1 cellular context compared by ENCODE assay signal in genomic region chr4:996030-996993, GRCh38.
TF ChIP-seq lines count a peak whose summit lies in the region.

No MANE protein-coding gene starts in this region.

TF ChIP-seq in HepG2, 621 proteins besides CTCF, POLR2A, EP300 and RAD21 (continues in another document):
- TF ChIP-seq FOXC1 (CRISPR knock-in tag; IDR thresholded peaks at IDR 0.05; ENCODE audit: borderline replicate concordance) (no peak), TFDP2 (CRISPR knock-in tag; IDR thresholded peaks at IDR 0.05) (no peak), ZFX (CRISPR knock-in tag; IDR thresholded peaks at IDR 0.05; ENCODE audit: low read depth) (peak; percentile 35; the same call in 1 of the 2 replicates), ZNF230 (CRISPR knock-in tag; IDR thresholded peaks at IDR 0.05) (no peak), RXRA (CRISPR knock-in tag; IDR thresholded peaks at IDR 0.05) (peak; percentile 13; the same call in 1 of the 2 replicates), ZNF468 (CRISPR knock-in tag; IDR thresholded peaks at IDR 0.05) (no peak), GTF3A (CRISPR knock-in tag; conservative IDR thresholded peaks at IDR 0.05) (no peak), PITX1 (CRISPR knock-in tag; IDR thresholded peaks at IDR 0.05) (no peak), ZFAT (CRISPR knock-in tag; conservative IDR thresholded peaks at IDR 0.05) (no peak), XBP1 (CRISPR knock-in tag; IDR thresholded peaks at IDR 0.05) (no peak), ZNF225 (CRISPR knock-in tag; IDR thresholded peaks at IDR 0.05) (no peak), ZNF577 (CRISPR knock-in tag; IDR thresholded peaks at IDR 0.05; ENCODE audit: borderline replicate concordance, low read depth) (no peak), ZBTB38 (CRISPR knock-in tag; IDR thresholded peaks at IDR 0.05) (0 out of 2 replicates have a peak, but pooled peaks have one; percentile 11), MXD4 (CRISPR knock-in tag; IDR thresholded peaks at IDR 0.05) (no peak), ZNF570 (CRISPR knock-in tag; IDR thresholded peaks at IDR 0.05; ENCODE audit: borderline replicate concordance) (no peak), SRSF4 (IDR thresholded peaks at IDR 0.05; ENCODE audit: low read depth, low read length, poor library complexity, severe bottlenecking) (no peak), RFX1 (IDR thresholded peaks at IDR 0.05) (no peak), CCDC6 (CRISPR knock-in tag; IDR thresholded peaks at IDR 0.05) (no peak), ZNF350 (CRISPR knock-in tag; IDR thresholded peaks at IDR 0.05; ENCODE audit: borderline replicate concordance, low read depth) (no peak), ZNF441 (CRISPR knock-in tag; IDR thresholded peaks at IDR 0.05; ENCODE audit: borderline replicate concordance) (no peak), ZNF335 (CRISPR knock-in tag; IDR thresholded peaks at IDR 0.05) (no peak), MAX (IDR thresholded peaks at IDR 0.05) (no peak), NFE2L2 (IDR thresholded peaks at IDR 0.05; ENCODE audit: low read length) (no peak), REXO4 (CRISPR knock-in tag; IDR thresholded peaks at IDR 0.05; ENCODE audit: borderline replicate concordance) (no peak), MAFG (CRISPR knock-in tag; IDR thresholded peaks at IDR 0.05) (no peak), MTERF4 (CRISPR knock-in tag; IDR thresholded peaks at IDR 0.05) (no peak), SAFB2 (CRISPR knock-in tag; IDR thresholded peaks at IDR 0.05; ENCODE audit: borderline replicate concordance, low read depth) (0 out of 2 replicates have a peak, but pooled peaks have one; percentile 40), TGIF2 (CRISPR knock-in tag; IDR thresholded peaks at IDR 0.05) (no peak), HNF4A (CRISPR knock-in tag; IDR thresholded peaks at IDR 0.05) (no peak), AKNA (CRISPR knock-in tag; IDR thresholded peaks at IDR 0.05; ENCODE audit: borderline replicate concordance) (no peak)
- TF ChIP-seq, protein P1, sequence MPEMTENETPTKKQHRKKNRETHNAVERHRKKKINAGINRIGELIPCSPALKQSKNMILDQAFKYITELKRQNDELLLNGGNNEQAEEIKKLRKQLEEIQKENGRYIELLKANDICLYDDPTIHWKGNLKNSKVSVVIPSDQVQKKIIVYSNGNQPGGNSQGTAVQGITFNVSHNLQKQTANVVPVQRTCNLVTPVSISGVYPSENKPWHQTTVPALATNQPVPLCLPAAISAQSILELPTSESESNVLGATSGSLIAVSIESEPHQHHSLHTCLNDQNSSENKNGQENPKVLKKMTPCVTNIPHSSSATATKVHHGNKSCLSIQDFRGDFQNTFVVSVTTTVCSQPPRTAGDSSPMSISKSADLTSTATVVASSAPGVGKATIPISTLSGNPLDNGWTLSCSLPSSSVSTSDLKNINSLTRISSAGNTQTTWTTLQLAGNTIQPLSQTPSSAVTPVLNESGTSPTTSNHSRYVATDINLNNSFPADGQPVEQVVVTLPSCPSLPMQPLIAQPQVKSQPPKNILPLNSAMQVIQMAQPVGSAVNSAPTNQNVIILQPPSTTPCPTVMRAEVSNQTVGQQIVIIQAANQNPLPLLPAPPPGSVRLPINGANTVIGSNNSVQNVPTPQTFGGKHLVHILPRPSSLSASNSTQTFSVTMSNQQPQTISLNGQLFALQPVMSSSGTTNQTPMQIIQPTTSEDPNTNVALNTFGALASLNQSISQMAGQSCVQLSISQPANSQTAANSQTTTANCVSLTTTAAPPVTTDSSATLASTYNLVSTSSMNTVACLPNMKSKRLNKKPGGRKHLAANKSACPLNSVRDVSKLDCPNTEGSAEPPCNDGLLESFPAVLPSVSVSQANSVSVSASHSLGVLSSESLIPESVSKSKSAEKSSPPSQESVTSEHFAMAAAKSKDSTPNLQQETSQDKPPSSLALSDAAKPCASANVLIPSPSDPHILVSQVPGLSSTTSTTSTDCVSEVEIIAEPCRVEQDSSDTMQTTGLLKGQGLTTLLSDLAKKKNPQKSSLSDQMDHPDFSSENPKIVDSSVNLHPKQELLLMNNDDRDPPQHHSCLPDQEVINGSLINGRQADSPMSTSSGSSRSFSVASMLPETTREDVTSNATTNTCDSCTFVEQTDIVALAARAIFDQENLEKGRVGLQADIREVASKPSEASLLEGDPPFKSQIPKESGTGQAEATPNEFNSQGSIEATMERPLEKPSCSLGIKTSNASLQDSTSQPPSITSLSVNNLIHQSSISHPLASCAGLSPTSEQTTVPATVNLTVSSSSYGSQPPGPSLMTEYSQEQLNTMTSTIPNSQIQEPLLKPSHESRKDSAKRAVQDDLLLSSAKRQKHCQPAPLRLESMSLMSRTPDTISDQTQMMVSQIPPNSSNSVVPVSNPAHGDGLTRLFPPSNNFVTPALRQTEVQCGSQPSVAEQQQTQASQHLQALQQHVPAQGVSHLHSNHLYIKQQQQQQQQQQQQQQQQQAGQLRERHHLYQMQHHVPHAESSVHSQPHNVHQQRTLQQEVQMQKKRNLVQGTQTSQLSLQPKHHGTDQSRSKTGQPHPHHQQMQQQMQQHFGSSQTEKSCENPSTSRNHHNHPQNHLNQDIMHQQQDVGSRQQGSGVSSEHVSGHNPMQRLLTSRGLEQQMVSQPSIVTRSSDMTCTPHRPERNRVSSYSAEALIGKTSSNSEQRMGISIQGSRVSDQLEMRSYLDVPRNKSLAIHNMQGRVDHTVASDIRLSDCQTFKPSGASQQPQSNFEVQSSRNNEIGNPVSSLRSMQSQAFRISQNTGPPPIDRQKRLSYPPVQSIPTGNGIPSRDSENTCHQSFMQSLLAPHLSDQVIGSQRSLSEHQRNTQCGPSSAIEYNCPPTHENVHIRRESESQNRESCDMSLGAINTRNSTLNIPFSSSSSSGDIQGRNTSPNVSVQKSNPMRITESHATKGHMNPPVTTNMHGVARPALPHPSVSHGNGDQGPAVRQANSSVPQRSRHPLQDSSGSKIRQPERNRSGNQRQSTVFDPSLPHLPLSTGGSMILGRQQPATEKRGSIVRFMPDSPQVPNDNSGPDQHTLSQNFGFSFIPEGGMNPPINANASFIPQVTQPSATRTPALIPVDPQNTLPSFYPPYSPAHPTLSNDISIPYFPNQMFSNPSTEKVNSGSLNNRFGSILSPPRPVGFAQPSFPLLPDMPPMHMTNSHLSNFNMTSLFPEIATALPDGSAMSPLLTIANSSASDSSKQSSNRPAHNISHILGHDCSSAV (CRISPR knock-in tag; IDR thresholded peaks at IDR 0.05; ENCODE audit: borderline replicate concordance) = no peak
- TF ChIP-seq, protein P2, sequence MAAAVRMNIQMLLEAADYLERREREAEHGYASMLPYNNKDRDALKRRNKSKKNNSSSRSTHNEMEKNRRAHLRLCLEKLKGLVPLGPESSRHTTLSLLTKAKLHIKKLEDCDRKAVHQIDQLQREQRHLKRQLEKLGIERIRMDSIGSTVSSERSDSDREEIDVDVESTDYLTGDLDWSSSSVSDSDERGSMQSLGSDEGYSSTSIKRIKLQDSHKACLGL (CRISPR knock-in tag; IDR thresholded peaks at IDR 0.05) = no peak
- TF ChIP-seq, protein P3, sequence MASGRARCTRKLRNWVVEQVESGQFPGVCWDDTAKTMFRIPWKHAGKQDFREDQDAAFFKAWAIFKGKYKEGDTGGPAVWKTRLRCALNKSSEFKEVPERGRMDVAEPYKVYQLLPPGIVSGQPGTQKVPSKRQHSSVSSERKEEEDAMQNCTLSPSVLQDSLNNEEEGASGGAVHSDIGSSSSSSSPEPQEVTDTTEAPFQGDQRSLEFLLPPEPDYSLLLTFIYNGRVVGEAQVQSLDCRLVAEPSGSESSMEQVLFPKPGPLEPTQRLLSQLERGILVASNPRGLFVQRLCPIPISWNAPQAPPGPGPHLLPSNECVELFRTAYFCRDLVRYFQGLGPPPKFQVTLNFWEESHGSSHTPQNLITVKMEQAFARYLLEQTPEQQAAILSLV (CRISPR knock-in tag; IDR thresholded peaks at IDR 0.05; ENCODE audit: borderline replicate concordance) = peak; percentile 28; the same call in 1 of the 2 replicates
- TF ChIP-seq, protein P4, sequence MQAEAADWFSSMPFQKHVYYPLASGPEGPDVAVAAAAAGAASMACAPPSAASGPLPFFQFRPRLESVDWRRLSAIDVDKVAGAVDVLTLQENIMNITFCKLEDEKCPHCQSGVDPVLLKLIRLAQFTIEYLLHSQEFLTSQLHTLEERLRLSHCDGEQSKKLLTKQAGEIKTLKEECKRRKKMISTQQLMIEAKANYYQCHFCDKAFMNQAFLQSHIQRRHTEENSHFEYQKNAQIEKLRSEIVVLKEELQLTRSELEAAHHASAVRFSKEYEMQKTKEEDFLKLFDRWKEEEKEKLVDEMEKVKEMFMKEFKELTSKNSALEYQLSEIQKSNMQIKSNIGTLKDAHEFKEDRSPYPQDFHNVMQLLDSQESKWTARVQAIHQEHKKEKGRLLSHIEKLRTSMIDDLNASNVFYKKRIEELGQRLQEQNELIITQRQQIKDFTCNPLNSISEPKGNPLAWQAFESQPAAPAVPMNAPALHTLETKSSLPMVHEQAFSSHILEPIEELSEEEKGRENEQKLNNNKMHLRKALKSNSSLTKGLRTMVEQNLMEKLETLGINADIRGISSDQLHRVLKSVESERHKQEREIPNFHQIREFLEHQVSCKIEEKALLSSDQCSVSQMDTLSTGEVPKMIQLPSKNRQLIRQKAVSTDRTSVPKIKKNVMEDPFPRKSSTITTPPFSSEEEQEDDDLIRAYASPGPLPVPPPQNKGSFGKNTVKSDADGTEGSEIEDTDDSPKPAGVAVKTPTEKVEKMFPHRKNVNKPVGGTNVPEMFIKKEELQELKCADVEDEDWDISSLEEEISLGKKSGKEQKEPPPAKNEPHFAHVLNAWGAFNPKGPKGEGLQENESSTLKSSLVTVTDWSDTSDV (CRISPR knock-in tag; IDR thresholded peaks at IDR 0.05) = peak; percentile 22; the same call in 1 of the 2 replicates
- TF ChIP-seq, protein P5, sequence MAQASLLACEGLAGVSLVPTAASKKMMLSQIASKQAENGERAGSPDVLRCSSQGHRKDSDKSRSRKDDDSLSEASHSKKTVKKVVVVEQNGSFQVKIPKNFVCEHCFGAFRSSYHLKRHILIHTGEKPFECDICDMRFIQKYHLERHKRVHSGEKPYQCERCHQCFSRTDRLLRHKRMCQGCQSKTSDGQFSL (CRISPR knock-in tag; IDR thresholded peaks at IDR 0.05) = no peak
